ENCODE assay signal across 12 cellular contexts in the genomic region with DNA sequence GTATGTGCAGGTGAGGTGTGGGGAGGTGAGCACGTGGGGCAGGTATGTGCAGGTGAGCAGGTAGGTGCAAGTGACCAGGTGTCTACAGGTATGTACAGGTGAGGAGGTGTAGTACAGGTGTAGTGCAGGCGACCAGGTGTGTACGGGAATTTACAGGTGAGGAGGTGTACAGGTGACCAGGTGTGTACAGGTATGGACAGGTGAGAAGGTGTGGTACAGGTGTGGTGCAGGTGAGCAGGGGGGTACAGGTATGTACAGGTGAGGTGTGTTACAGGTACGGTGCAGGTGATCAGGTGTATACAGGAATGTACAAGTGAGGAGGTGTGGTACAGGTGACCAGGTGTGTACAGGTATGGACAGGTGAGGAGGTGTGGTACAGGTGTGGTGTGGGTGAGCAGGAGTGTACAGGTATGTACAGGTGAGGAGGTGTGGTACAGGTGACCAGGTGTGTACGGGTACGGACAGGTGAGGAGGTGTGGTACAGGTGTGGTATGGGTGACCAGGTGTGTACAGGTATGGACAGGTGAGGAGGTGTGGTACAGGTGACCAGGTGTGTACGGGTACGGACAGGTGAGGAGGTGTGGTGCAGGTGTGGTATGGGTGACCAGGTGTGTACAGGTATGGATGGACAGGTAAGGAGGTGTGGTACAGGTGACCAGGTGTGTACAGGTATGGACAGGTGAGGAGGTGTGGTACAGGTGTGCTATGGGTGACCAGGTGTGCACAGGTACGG. TPM values are rescaled to one million over a fixed set of nuclear protein-coding genes. Genes with fewer than 3 reads are reported as not detected.
DNase-seq lines count a peak whose midpoint lies in the region; ATAC-seq and TF ChIP-seq lines count a peak whose summit lies in the region.
"Had no signal": no experiment of that assay in that cellular context is flagged by ENCODE, and none has a peak within 500 bp of the region (broad histone marks: within the 10 kb centered on the region; RNA-seq: fewer than 3 reads in every experiment).

No MANE protein-coding gene starts in this region.

- H3K27ac Mint-ChIP-seq in T-helper 17 cell: no peak overlapping the region
- peak overlapping the region; percentile 41 for H3K27ac Mint-ChIP-seq in osteocyte (ENCODE audit: unreplicated experiment)
- H3K27ac Mint-ChIP-seq: IgD-negative memory B cell had no signal

- no peaks in the 10 kb centered on the region for H3K27me3 Mint-ChIP-seq in T-helper 17 cell
- peaks cover 14% of the 10 kb centered on the region for H3K27me3 Mint-ChIP-seq in osteocyte (ENCODE audit: unreplicated experiment)
- H3K27me3 Mint-ChIP-seq: IgD-negative memory B cell had no signal

- no peak for ATAC-seq in T-helper 17 cell
- ATAC-seq in HG03095 (IDR thresholded peaks at IDR 0.05; ENCODE audit: unreplicated experiment): no peak
- ATAC-seq in GM21447 (IDR thresholded peaks at IDR 0.05; ENCODE audit: unreplicated experiment): no peak

- H3K4me3 Mint-ChIP-seq in T-helper 17 cell: peak overlapping the region; percentile 45
- no peak overlapping the region for H3K4me3 Mint-ChIP-seq in osteocyte (ENCODE audit: unreplicated experiment)
- H3K4me3 Mint-ChIP-seq: IgD-negative memory B cell had no signal

- H3K4me3 ChIP-seq in epithelial cell of esophagus (ENCODE audit: low read length): no peak overlapping the region
- H3K4me3 ChIP-seq: lung, sigmoid colon had no signal

- no peaks in the 10 kb centered on the region for H3K9me3 ChIP-seq in T-helper 17 cell (ENCODE audit: control insufficient read depth, low read length, poor library complexity, severe bottlenecking)
- H3K9me3 ChIP-seq: sigmoid colon had no signal

- H3K36me3 Mint-ChIP-seq in T-helper 17 cell (ENCODE audit: low read depth) (peaks cover 17% of the 10 kb centered on the region), osteocyte (ENCODE audit: unreplicated experiment) (no peaks in the 10 kb centered on the region)

- no peak for TF ChIP-seq CTCF in epithelial cell of esophagus (IDR thresholded peaks at IDR 0.05; ENCODE audit: insufficient read depth, low read depth, low read length, missing control alignments)
- no peak for TF ChIP-seq CTCF in osteocyte (IDR thresholded peaks at IDR 0.05)

- DNase-seq in DMS53 (lab: John Stamatoyannopoulos, UW) (peak; percentile 11), DMS53 treated with DMSO at 0.1 percent for 48 hours (lab: John Stamatoyannopoulos, UW; ENCODE audit: unreplicated experiment) (no peak), T-helper 17 cell (no peak), epithelial cell of esophagus (ENCODE audit: low read depth) (peak; percentile 54), osteocyte (ENCODE audit: extremely low spot score, unreplicated experiment) (no peak), cerebellar nuclear complex (lab: John Stamatoyannopoulos, UW) (no peak)
- DNase-seq: NCI-H510A, sigmoid colon had no signal

- H3K4me1 Mint-ChIP-seq in T-helper 17 cell (peaks cover 5% of the 10 kb centered on the region), osteocyte (ENCODE audit: unreplicated experiment) (peaks cover 14% of the 10 kb centered on the region)

- H3K9me3 Mint-ChIP-seq in osteocyte (ENCODE audit: unreplicated experiment): peaks cover 4% of the 10 kb centered on the region
- H3K9me3 Mint-ChIP-seq: IgD-negative memory B cell had no signal

RNA-seq across cellular contexts. Expression of gene DBNDD1, which starts 12.8 kb away (rescaled TPM):
- total RNA-seq in T-helper 17 cell (under 1 TPM; 0.47 to 0.92 TPM), osteocyte (0.78 and 1.3 TPM in 2 replicates)

RNA-seq across cellular contexts. Expression of gene PRDM7, which starts 45.0 kb away (rescaled TPM):
- not detected for total RNA-seq in T-helper 17 cell
- not detected in 2 replicates for total RNA-seq in osteocyte
- total RNA-seq: lung, sigmoid colon had no signal

Comparison
In these comparisons a context has a peak if more than half of its experiments do, and no peak if none do; other contexts are left out.
1. DNase-seq: peak in DMS53 (single experiment) and epithelial cell of esophagus (single experiment); none in DMS53 treated with DMSO at 0.1 percent for 48 hours (single experiment), T-helper 17 cell (0 of 3), osteocyte (single experiment) and cerebellar nuclear complex (0 of 2).